ENCODE assay signal across 16 cellular contexts in the genomic region with DNA sequence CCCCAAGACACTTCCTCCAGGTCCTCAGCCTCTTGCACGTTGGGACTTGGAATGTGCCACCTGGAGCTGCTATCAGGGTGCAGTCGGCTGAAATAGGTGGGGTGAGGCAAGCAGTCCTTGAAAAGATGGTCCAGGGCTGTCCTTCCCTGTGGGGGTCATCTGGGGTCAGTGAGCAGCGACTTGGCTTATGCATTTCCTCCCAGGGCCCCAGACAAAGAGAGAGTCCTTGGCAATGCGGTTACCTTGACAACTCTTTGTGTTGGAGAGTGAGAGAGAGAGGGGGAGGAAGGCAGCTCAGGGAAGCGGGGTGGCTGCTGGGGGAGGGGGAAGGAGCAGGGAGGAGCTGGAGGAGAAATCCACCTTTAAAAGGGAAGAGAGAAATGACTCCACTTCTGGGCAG.
DNase-seq lines count a peak whose midpoint lies in the region; ATAC-seq, FAIRE-seq and TF ChIP-seq lines count a peak whose summit lies in the region.
"Had no signal": no experiment of that assay in that cellular context is flagged by ENCODE, and none has a peak within 500 bp of the region (broad histone marks: within the 10 kb centered on the region; RNA-seq: fewer than 3 reads in every experiment).

No MANE protein-coding gene starts in this region.

- ATAC-seq in WTC11 (peak; percentile 93), GM18861 (IDR thresholded peaks at IDR 0.05; ENCODE audit: unreplicated experiment) (no peak)
- ATAC-seq: stimulated activated naive CD8-positive, alpha-beta T cell treated with anti-CD3 and anti-CD28 coated beads, Interleukin-15, Interleukin-2, amounts not matched to agents 100 U/mL and 50 U/mL, for 24 hours had no signal

- no peaks in the 10 kb centered on the region for H3K36me3 Mint-ChIP-seq in WTC11

- H3K9me3 Mint-ChIP-seq in WTC11, result no peaks in the 10 kb centered on the region
- H3K9me3 Mint-ChIP-seq: activated CD4-positive, alpha-beta T cell treated with anti-CD3 and anti-CD28 coated beads, Interleukin-2, amount 10 ng/mL, durations not matched to agents 24 days and 14 days had no signal

- H3K27me3 Mint-ChIP-seq in WTC11 (ENCODE audit: low read depth), result no peaks in the 10 kb centered on the region
- H3K27me3 Mint-ChIP-seq: activated CD4-positive, alpha-beta T cell treated with anti-CD3 and anti-CD28 coated beads, Interleukin-2, amount 10 ng/mL, durations not matched to agents 24 days and 14 days had no signal

- peaks cover 59% of the 10 kb centered on the region for H3K4me1 Mint-ChIP-seq in WTC11

- H3K27ac Mint-ChIP-seq in WTC11, result peak overlapping the region; percentile 69; the same call in 1 of the 2 replicates
- H3K27ac Mint-ChIP-seq: activated CD4-positive, alpha-beta T cell treated with anti-CD3 and anti-CD28 coated beads, Interleukin-2, amount 10 ng/mL, durations not matched to agents 24 days and 14 days had no signal

- DNase-seq in NCI-H2029 (lab: John Stamatoyannopoulos, UW) (peak; percentile 10), NCI-H2029 treated with DMSO at 0.1 percent for 48 hours (lab: John Stamatoyannopoulos, UW) (no peak), WTC11 (ENCODE audit: low spot score) (peak; percentile 79), iPS DF 4.7 (ENCODE audit: extremely low read depth, low spot score) (peak; percentile 95), renal cortical epithelial cell (ENCODE audit: low read depth) (peak; percentile 82), frontal cortex (ENCODE audit: low spot score in 2 of 2) (no peak)
- DNase-seq in stimulated activated CD4-positive, alpha-beta T cell treated with anti-CD3 and anti-CD28 coated beads, Interleukin-4, amount 100 ng/mL, for 1 hour, result no peak
- DNase-seq: ACHN; activated CD4-positive, alpha-beta T cell treated with anti-CD3 and anti-CD28 coated beads, Interleukin-2, amount 10 ng/mL, durations not matched to agents 24 days and 14 days; activated effector memory CD4-positive, alpha-beta T cell treated with Interleukin-2 at 50 U/mL for 16 hours; cortex of kidney; DND-41; IMR-90; NCI-H510A treated with DMSO at 0.1 percent for 48 hours; stimulated activated naive CD8-positive, alpha-beta T cell treated with anti-CD3 and anti-CD28 coated beads, Interleukin-15, Interleukin-2, amounts not matched to agents 100 U/mL and 50 U/mL, for 24 hours had no signal

- TF ChIP-seq CTCF in WTC11 (IDR thresholded peaks at IDR 0.05), result no peak

- POLR2A ChIA-PET in WTC11 (lab: Charles Lee), result interaction anchor here (0.6 to 1.2 kb wide), 4 partner anchors 18 to 72 kb away, joined by 3 to 4 read pairs (median 4); no protein-coding TSS in a partner anchor

- no peak for FAIRE-seq in frontal cortex (lab: Jason Lieb, UNC)

- CTCF ChIA-PET in WTC11 (lab: Charles Lee), result interaction anchor here (0.6 to 3.0 kb wide), 6 partner anchors 14 to 400 kb away, joined by 3 to 19 read pairs (median 4); no protein-coding TSS in a partner anchor

- H3K4me3 Mint-ChIP-seq in WTC11, result peak overlapping the region; percentile 42
- H3K4me3 Mint-ChIP-seq: activated CD4-positive, alpha-beta T cell treated with anti-CD3 and anti-CD28 coated beads, Interleukin-2, amount 10 ng/mL, durations not matched to agents 24 days and 14 days had no signal

TF ChIP-seq in WTC11, 78 proteins besides CTCF, POLR2A, EP300 and RAD21:
- TF ChIP-seq NR2C2 (CRISPR knock-in tag; IDR thresholded peaks at IDR 0.05) (no peak), NFE2L1 (CRISPR knock-in tag; IDR thresholded peaks at IDR 0.05) (no peak), FOXK1 (CRISPR knock-in tag; IDR thresholded peaks at IDR 0.05) (peak; percentile 81; the same call in 1 of the 2 replicates), ZNF317 (CRISPR knock-in tag; IDR thresholded peaks at IDR 0.05; ENCODE audit: borderline replicate concordance, low read depth) (0 out of 2 replicates have a peak, but pooled peaks have one; percentile 6), SOX15 (CRISPR knock-in tag; IDR thresholded peaks at IDR 0.05) (no peak), SP1 (CRISPR knock-in tag; conservative IDR thresholded peaks at IDR 0.05) (peak; percentile 52), ETV6 (CRISPR knock-in tag; IDR thresholded peaks at IDR 0.05) (0 out of 2 replicates have a peak, but pooled peaks have one; percentile 46), RELA (CRISPR knock-in tag; IDR thresholded peaks at IDR 0.05; ENCODE audit: borderline replicate concordance) (no peak), KAT7 (CRISPR knock-in tag; IDR thresholded peaks at IDR 0.05; ENCODE audit: borderline replicate concordance) (no peak), MXD4 (CRISPR knock-in tag; IDR thresholded peaks at IDR 0.05; ENCODE audit: borderline replicate concordance) (no peak), ZNF138 (CRISPR knock-in tag; conservative IDR thresholded peaks at IDR 0.05) (no peak), ZNF423 (CRISPR knock-in tag; IDR thresholded peaks at IDR 0.05) (peak; percentile 77), TEAD1 (CRISPR knock-in tag; IDR thresholded peaks at IDR 0.05) (peak; percentile 60; the same call in 1 of the 2 replicates)
- TF ChIP-seq, protein P1, sequence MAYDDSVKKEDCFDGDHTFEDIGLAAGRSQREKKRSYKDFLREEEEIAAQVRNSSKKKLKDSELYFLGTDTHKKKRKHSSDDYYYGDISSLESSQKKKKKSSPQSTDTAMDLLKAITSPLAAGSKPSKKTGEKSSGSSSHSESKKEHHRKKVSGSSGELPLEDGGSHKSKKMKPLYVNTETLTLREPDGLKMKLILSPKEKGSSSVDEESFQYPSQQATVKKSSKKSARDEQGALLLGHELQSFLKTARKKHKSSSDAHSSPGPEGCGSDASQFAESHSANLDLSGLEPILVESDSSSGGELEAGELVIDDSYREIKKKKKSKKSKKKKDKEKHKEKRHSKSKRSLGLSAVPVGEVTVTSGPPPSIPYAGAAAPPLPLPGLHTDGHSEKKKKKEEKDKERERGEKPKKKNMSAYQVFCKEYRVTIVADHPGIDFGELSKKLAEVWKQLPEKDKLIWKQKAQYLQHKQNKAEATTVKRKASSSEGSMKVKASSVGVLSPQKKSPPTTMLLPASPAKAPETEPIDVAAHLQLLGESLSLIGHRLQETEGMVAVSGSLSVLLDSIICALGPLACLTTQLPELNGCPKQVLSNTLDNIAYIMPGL (CRISPR knock-in tag; IDR thresholded peaks at IDR 0.05), result no peak
- TF ChIP-seq, protein P2, sequence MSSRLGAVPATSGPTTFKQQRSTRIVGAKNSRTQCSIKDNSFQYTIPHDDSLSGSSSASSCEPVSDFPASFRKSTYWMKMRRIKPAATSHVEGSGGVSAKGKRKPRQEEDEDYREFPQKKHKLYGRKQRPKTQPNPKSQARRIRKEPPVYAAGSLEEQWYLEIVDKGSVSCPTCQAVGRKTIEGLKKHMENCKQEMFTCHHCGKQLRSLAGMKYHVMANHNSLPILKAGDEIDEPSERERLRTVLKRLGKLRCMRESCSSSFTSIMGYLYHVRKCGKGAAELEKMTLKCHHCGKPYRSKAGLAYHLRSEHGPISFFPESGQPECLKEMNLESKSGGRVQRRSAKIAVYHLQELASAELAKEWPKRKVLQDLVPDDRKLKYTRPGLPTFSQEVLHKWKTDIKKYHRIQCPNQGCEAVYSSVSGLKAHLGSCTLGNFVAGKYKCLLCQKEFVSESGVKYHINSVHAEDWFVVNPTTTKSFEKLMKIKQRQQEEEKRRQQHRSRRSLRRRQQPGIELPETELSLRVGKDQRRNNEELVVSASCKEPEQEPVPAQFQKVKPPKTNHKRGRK (CRISPR knock-in tag; IDR thresholded peaks at IDR 0.05; ENCODE audit: borderline replicate concordance), result no peak
- TF ChIP-seq, protein P3, sequence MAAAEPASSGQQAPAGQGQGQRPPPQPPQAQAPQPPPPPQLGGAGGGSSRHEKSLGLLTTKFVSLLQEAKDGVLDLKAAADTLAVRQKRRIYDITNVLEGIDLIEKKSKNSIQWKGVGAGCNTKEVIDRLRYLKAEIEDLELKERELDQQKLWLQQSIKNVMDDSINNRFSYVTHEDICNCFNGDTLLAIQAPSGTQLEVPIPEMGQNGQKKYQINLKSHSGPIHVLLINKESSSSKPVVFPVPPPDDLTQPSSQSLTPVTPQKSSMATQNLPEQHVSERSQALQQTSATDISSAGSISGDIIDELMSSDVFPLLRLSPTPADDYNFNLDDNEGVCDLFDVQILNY (CRISPR knock-in tag; IDR thresholded peaks at IDR 0.05), result peak; percentile 37; the same call in 1 of the 2 replicates
- TF ChIP-seq, protein P4, sequence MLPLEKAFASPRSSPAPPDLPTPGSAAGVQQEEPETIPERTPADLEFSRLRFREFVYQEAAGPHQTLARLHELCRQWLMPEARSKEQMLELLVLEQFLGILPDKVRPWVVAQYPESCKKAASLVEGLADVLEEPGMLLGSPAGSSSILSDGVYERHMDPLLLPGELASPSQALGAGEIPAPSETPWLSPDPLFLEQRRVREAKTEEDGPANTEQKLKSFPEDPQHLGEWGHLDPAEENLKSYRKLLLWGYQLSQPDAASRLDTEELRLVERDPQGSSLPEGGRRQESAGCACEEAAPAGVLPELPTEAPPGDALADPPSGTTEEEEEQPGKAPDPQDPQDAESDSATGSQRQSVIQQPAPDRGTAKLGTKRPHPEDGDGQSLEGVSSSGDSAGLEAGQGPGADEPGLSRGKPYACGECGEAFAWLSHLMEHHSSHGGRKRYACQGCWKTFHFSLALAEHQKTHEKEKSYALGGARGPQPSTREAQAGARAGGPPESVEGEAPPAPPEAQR (CRISPR knock-in tag; IDR thresholded peaks at IDR 0.05), result no peak

Comparison
In these comparisons a context has a peak if more than half of its experiments do, and no peak if none do; other contexts are left out.
1. DNase-seq: peak in NCI-H2029 (single experiment), WTC11 (single experiment), iPS DF 4.7 (single experiment) and renal cortical epithelial cell (single experiment); none in NCI-H2029 treated with DMSO at 0.1 percent for 48 hours (single experiment), frontal cortex (0 of 2) and stimulated activated CD4-positive, alpha-beta T cell treated with anti-CD3 and anti-CD28 coated beads, Interleukin-4, amount 100 ng/mL, for 1 hour (single experiment).